Comparison of ENCODE assay signal across 14 cellular contexts in the genomic region with DNA sequence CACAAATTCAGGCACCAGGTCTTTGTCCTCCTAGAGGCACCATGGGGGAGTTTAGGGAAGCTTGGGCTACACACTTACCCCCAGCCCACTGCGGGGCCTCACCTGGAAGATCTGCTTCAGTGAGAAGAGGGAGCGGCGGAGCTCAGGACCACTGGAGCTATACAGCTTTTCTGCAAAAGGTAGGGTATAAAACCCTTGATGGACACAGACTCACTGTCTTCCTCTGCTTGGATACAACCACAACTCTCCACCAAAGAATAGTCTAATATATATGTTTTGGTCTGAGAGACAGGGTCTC. TPM values are rescaled to one million over a fixed set of nuclear protein-coding genes. Genes with fewer than 3 reads are reported as not detected.
DNase-seq lines count a peak whose midpoint lies in the region; ATAC-seq and TF ChIP-seq lines count a peak whose summit lies in the region.
"Had no signal": no experiment of that assay in that cellular context is flagged by ENCODE, and none has a peak within 500 bp of the region (broad histone marks: within the 10 kb centered on the region; RNA-seq: fewer than 3 reads in every experiment).

No MANE protein-coding gene starts in this region.

- no peaks in the 10 kb centered on the region for H3K27me3 ChIP-seq in CD4-positive, CD25-positive, alpha-beta regulatory T cell (ENCODE audit: control insufficient read depth, insufficient read depth, low read length)
- no peaks in the 10 kb centered on the region for H3K27me3 ChIP-seq in CD4-positive, alpha-beta memory T cell (ENCODE audit: insufficient read depth, low read length)
- no peaks in the 10 kb centered on the region for H3K27me3 ChIP-seq in endodermal cell (ENCODE audit: control insufficient read depth, insufficient read depth, low read length, poor library complexity, severe bottlenecking)
- no peaks in the 10 kb centered on the region for H3K27me3 ChIP-seq in psoas muscle (ENCODE audit: insufficient read depth in 3 of 3, low read length in 2 of 3)
- H3K27me3 ChIP-seq in effector memory CD4-positive, alpha-beta T cell (replicated peaks; ENCODE audit: control insufficient read depth, insufficient read depth, low read length, poor library complexity, severe bottlenecking): no peaks in the 10 kb centered on the region
- H3K27me3 ChIP-seq in HAP-1 (ENCODE audit: low read depth): no peaks in the 10 kb centered on the region

- intact Hi-C loops in CD4-positive, alpha-beta memory T cell (cut with micrococcal nuclease): no loop called here
- intact Hi-C loops in psoas muscle (cut with DNase I): no loop called here

- in situ Hi-C loops in HAP-1 (cut with MboI; ENCODE audit: low sequenced_read_pairs): no loop called here

- H3K4me3 Mint-ChIP-seq in CD4-positive, CD25-positive, alpha-beta regulatory T cell: no peak overlapping the region
- H3K4me3 Mint-ChIP-seq in CD4-positive, alpha-beta memory T cell: no peak overlapping the region
- H3K4me3 Mint-ChIP-seq in endodermal cell: no peak overlapping the region
- H3K4me3 Mint-ChIP-seq: B cell had no signal

- CTCF ChIA-PET in CD4-positive, alpha-beta memory T cell (lab: Charles Lee; ENCODE audit: partially characterized antibody): interaction anchor here (1.1 to 1.4 kb wide), 4 partner anchors 9 to 275 kb away, joined by 3 read pairs; partner anchors contain the start of gene FHOD1

- WGBS in endodermal cell (ENCODE audit: insufficient coverage in 1 of 2, insufficient read length in 1 of 2), 2 experiments: 98 to 100% methylated on average over 3 of the region's 3 CpGs
- 92 to 98% (median 98%) methylated on average over 3 of the region's 3 CpGs for WGBS in psoas muscle, 3 donors

- peaks cover 0 to 4% (median 3%) of the 10 kb centered on the region in 4 donors for H3K4me1 Mint-ChIP-seq in CD4-positive, CD25-positive, alpha-beta regulatory T cell
- peaks cover 9 to 26% (median 17%) of the 10 kb centered on the region in 4 donors for H3K4me1 Mint-ChIP-seq in CD4-positive, alpha-beta memory T cell
- H3K4me1 Mint-ChIP-seq in endodermal cell: peaks cover 8% of the 10 kb centered on the region
- H3K4me1 Mint-ChIP-seq: B cell had no signal

- no peak overlapping the region for H3K9ac ChIP-seq in endodermal cell (ENCODE audit: extremely low read depth, low read length, poor library complexity, severe bottlenecking)

- peaks cover 38% of the 10 kb centered on the region for H3K36me3 ChIP-seq in CD4-positive, CD25-positive, alpha-beta regulatory T cell (ENCODE audit: control insufficient read depth, insufficient read depth, low read length)
- H3K36me3 ChIP-seq in CD4-positive, alpha-beta memory T cell (ENCODE audit: insufficient read depth, low read length): peaks cover 29% of the 10 kb centered on the region
- H3K36me3 ChIP-seq in endodermal cell (ENCODE audit: control insufficient read depth, insufficient read depth, low read length): peaks cover 92% of the 10 kb centered on the region
- peaks cover 2 to 66% of the 10 kb centered on the region in 2 donors for H3K36me3 ChIP-seq in psoas muscle (ENCODE audit: insufficient read depth in 1 of 2, low read depth in 1 of 2)
- H3K36me3 ChIP-seq in effector memory CD4-positive, alpha-beta T cell (ENCODE audit: control insufficient read depth, insufficient read depth, low read length): peaks cover 33% of the 10 kb centered on the region
- peaks cover 25% of the 10 kb centered on the region for H3K36me3 ChIP-seq in HAP-1 (replicated peaks)

- H3K9me3 ChIP-seq in CD4-positive, CD25-positive, alpha-beta regulatory T cell (ENCODE audit: control insufficient read depth in 2 of 2, low read length in 2 of 2): no peaks in the 10 kb centered on the region
- H3K9me3 ChIP-seq in CD4-positive, alpha-beta memory T cell (ENCODE audit: control insufficient read depth in 1 of 2, low read length in 2 of 2): no peaks in the 10 kb centered on the region
- H3K9me3 ChIP-seq in endodermal cell (ENCODE audit: control insufficient read depth, low read length): no peaks in the 10 kb centered on the region
- H3K9me3 ChIP-seq in psoas muscle: no peaks in the 10 kb centered on the region
- H3K9me3 ChIP-seq in effector memory CD4-positive, alpha-beta T cell (ENCODE audit: control insufficient read depth, low read length): no peaks in the 10 kb centered on the region
- no peaks in the 10 kb centered on the region for H3K9me3 ChIP-seq in HAP-1

- no peak for ATAC-seq in CD4-positive, CD25-positive, alpha-beta regulatory T cell (ENCODE audit: low read depth in 2 of 2)
- ATAC-seq in psoas muscle (no peak), GM21723 (IDR thresholded peaks at IDR 0.05; ENCODE audit: unreplicated experiment) (no peak)
- ATAC-seq: HCT116, K562 had no signal

- peaks cover 33% of the 10 kb centered on the region for H3K36me3 Mint-ChIP-seq in CD4-positive, CD25-positive, alpha-beta regulatory T cell
- peaks cover 25 to 50% of the 10 kb centered on the region in 2 donors for H3K36me3 Mint-ChIP-seq in CD4-positive, alpha-beta memory T cell
- H3K36me3 Mint-ChIP-seq in endodermal cell (ENCODE audit: low read depth): peaks cover 48% of the 10 kb centered on the region

- DNase-seq in CD4-positive, CD25-positive, alpha-beta regulatory T cell: no peak
- no peak for DNase-seq in CD4-positive, alpha-beta memory T cell
- DNase-seq in endodermal cell (peak; percentile 35), psoas muscle (no peak), HAP-1 (ENCODE audit: low spot score in 2 of 2) (no peak)
- no peak for DNase-seq in effector memory CD4-positive, alpha-beta T cell
- no peak for DNase-seq in activated CD4-positive, CD25-positive, alpha-beta regulatory T cell (lab: John Stamatoyannopoulos, UW)
- DNase-seq: C1 segment of cervical spinal cord, Calu3, DMS 273 treated with DMSO at 0.1 percent for 48 hours had no signal

- no peak for TF ChIP-seq CTCF in endodermal cell (conservative IDR thresholded peaks at IDR 0.05)
- no peak for TF ChIP-seq CTCF in psoas muscle (IDR thresholded peaks at IDR 0.05)

- no peaks in the 10 kb centered on the region for H3K27me3 Mint-ChIP-seq in CD4-positive, CD25-positive, alpha-beta regulatory T cell
- no peaks in the 10 kb centered on the region for H3K27me3 Mint-ChIP-seq in CD4-positive, alpha-beta memory T cell
- no peaks in the 10 kb centered on the region for H3K27me3 Mint-ChIP-seq in endodermal cell (ENCODE audit: insufficient read depth)
- H3K27me3 Mint-ChIP-seq: B cell had no signal

- H3K27ac Mint-ChIP-seq in CD4-positive, CD25-positive, alpha-beta regulatory T cell: peak overlapping the region in 2 of 3 donors; percentile 23 to 56
- H3K27ac Mint-ChIP-seq in CD4-positive, alpha-beta memory T cell: peak overlapping the region in 5 of 7 donors; percentile 9 to 70 (median 48)
- no peak overlapping the region for H3K27ac Mint-ChIP-seq in endodermal cell
- H3K27ac Mint-ChIP-seq: B cell had no signal

- no peak overlapping the region for H3K27ac ChIP-seq in CD4-positive, CD25-positive, alpha-beta regulatory T cell (ENCODE audit: insufficient read depth, low read length, poor library complexity, severe bottlenecking)
- no peak overlapping the region for H3K27ac ChIP-seq in CD4-positive, alpha-beta memory T cell (ENCODE audit: low read depth, low read length)
- no peak overlapping the region for H3K27ac ChIP-seq in endodermal cell (ENCODE audit: low read depth, low read length)
- peak overlapping the region; percentile 99 for H3K27ac ChIP-seq in psoas muscle
- no peak overlapping the region for H3K27ac ChIP-seq in effector memory CD4-positive, alpha-beta T cell (ENCODE audit: insufficient read depth, low read length, poor library complexity, severe bottlenecking)

- H3K4me1 ChIP-seq in CD4-positive, CD25-positive, alpha-beta regulatory T cell (ENCODE audit: control insufficient read depth, insufficient read depth, low read length, poor library complexity, severe bottlenecking): no peaks in the 10 kb centered on the region
- H3K4me1 ChIP-seq in CD4-positive, alpha-beta memory T cell (ENCODE audit: insufficient read depth, low read length): peaks cover 20% of the 10 kb centered on the region
- H3K4me1 ChIP-seq in endodermal cell (ENCODE audit: control insufficient read depth, insufficient read depth, low read length) (peaks cover 8% of the 10 kb centered on the region), psoas muscle (peaks cover 49% of the 10 kb centered on the region), HAP-1 (no peaks in the 10 kb centered on the region)
- H3K4me1 ChIP-seq in effector memory CD4-positive, alpha-beta T cell (ENCODE audit: control insufficient read depth, insufficient read depth, low read length, poor library complexity, severe bottlenecking): peaks cover 7% of the 10 kb centered on the region

- POLR2A ChIA-PET in CD4-positive, alpha-beta memory T cell (lab: Charles Lee; ENCODE audit: partially characterized antibody): interaction anchor here (1.3 to 17.2 kb wide), 4 partner anchors 7 to 79 kb away, joined by 3 to 259 read pairs (median 24); partner anchors contain the start of genes FBXL8, FHOD1, SLC9A5 and TMEM208

- H3K9me3 Mint-ChIP-seq in CD4-positive, CD25-positive, alpha-beta regulatory T cell: peaks cover 0 to 1% (median 0%) of the 10 kb centered on the region in 7 donors
- no peaks in the 10 kb centered on the region for H3K9me3 Mint-ChIP-seq in CD4-positive, alpha-beta memory T cell
- H3K9me3 Mint-ChIP-seq in endodermal cell: no peaks in the 10 kb centered on the region

- H3K4me3 ChIP-seq in CD4-positive, CD25-positive, alpha-beta regulatory T cell (ENCODE audit: low read depth, low read length): no peak overlapping the region
- H3K4me3 ChIP-seq in CD4-positive, alpha-beta memory T cell (ENCODE audit: low read length in 2 of 2): no peak overlapping the region
- H3K4me3 ChIP-seq in endodermal cell (ENCODE audit: low read length) (no peak overlapping the region), psoas muscle (no peak overlapping the region), HAP-1 (no peak overlapping the region)
- H3K4me3 ChIP-seq in effector memory CD4-positive, alpha-beta T cell (ENCODE audit: insufficient read depth, low read depth, low read length, poor library complexity, severe bottlenecking): no peak overlapping the region
- H3K4me3 ChIP-seq: K562 had no signal

RNA-seq across cellular contexts. Expression of gene FHOD1, which starts 9.1 kb away (rescaled TPM):
- 34.5 TPM for total RNA-seq in CD4-positive, CD25-positive, alpha-beta regulatory T cell
- polyA plus RNA-seq in CD4-positive, CD25-positive, alpha-beta regulatory T cell: 1 to 10 TPM; 1.9 to 4.5 (median 3.4) TPM
- 10 to 100 TPM; 56.0 to 63.3 TPM for total RNA-seq in CD4-positive, alpha-beta memory T cell
- 1 to 10 TPM; 3.3 to 5.9 TPM for polyA plus RNA-seq in CD4-positive, alpha-beta memory T cell
- total RNA-seq in endodermal cell (10 to 100 TPM; 51.7 to 71.9 TPM), psoas muscle (100 to 1,000 TPM in 3 of 4 donors, 10 to 100 TPM in 1; 61.5 to 154 (median 124) TPM)
- 31.9 TPM for polyA plus RNA-seq in endodermal cell (2013, experiment 1 of 2)
- 31.3 TPM for polyA plus RNA-seq in endodermal cell (2013, experiment 2 of 2)
- polyA plus RNA-seq in psoas muscle: 10 to 100 TPM; 16.9 to 48.7 (median 27.2) TPM

RNA-seq across cellular contexts. Expression of gene SLC9A5, which starts 10.6 kb away (rescaled TPM):
- 1.3 TPM for total RNA-seq in CD4-positive, CD25-positive, alpha-beta regulatory T cell
- polyA plus RNA-seq in CD4-positive, CD25-positive, alpha-beta regulatory T cell: not detected
- 1 to 10 TPM; 1.7 to 2.1 TPM for total RNA-seq in CD4-positive, alpha-beta memory T cell
- under 1 TPM in 1 of 2 donors, not detected in 1; 0.09 TPM for polyA plus RNA-seq in CD4-positive, alpha-beta memory T cell
- total RNA-seq in endodermal cell: 1 to 10 TPM; 8.9 to 9.0 TPM
- polyA plus RNA-seq in endodermal cell (2013, experiment 1 of 2): 4.8 TPM
- polyA plus RNA-seq in endodermal cell (2013, experiment 2 of 2): 4.6 TPM
- total RNA-seq in psoas muscle: 1 to 10 TPM in 3 of 4 donors, under 1 TPM in 1; 0.59 to 1.7 (median 1.4) TPM
- 1 to 10 TPM in 1 of 3 donors, under 1 TPM in 2; 0.52 to 1.1 (median 0.91) TPM for polyA plus RNA-seq in psoas muscle

RNA-seq across cellular contexts. Expression of gene TMEM208, which starts 11.3 kb away (rescaled TPM):
- 31.0 TPM for total RNA-seq in CD4-positive, CD25-positive, alpha-beta regulatory T cell
- polyA plus RNA-seq in CD4-positive, CD25-positive, alpha-beta regulatory T cell: 100 to 1,000 TPM in 2 of 4 donors, 10 to 100 TPM in 2; 91.8 to 141 (median 98.7) TPM
- total RNA-seq in CD4-positive, alpha-beta memory T cell: 10 to 100 TPM; 35.5 to 35.7 TPM
- polyA plus RNA-seq in CD4-positive, alpha-beta memory T cell: 10 to 100 TPM; 84.3 to 99.1 TPM
- 10 to 100 TPM; 43.1 to 46.4 TPM for total RNA-seq in endodermal cell
- polyA plus RNA-seq in endodermal cell (2013, experiment 1 of 2): 40.4 TPM
- polyA plus RNA-seq in endodermal cell (2013, experiment 2 of 2): 36.2 TPM
- 10 to 100 TPM; 10.1 to 32.7 (median 20.5) TPM for total RNA-seq in psoas muscle
- polyA plus RNA-seq in psoas muscle: 100 to 1,000 TPM in 1 of 3 donors, 10 to 100 TPM in 2; 64.3 to 111 (median 91.9) TPM

RNA-seq across cellular contexts. Expression of gene ELMO3, which starts 39.3 kb away (rescaled TPM):
- total RNA-seq in CD4-positive, CD25-positive, alpha-beta regulatory T cell: 2.2 TPM
- under 1 TPM in 1 of 4 donors, not detected in 3; 0.09 TPM for polyA plus RNA-seq in CD4-positive, CD25-positive, alpha-beta regulatory T cell
- 10 to 100 TPM; 10.1 to 10.6 TPM for total RNA-seq in CD4-positive, alpha-beta memory T cell
- polyA plus RNA-seq in CD4-positive, alpha-beta memory T cell: not detected
- total RNA-seq in endodermal cell (1 to 10 TPM; 5.6 to 6.4 TPM), psoas muscle (under 1 TPM; 0.26 to 0.79 (median 0.42) TPM)
- 2.5 TPM for polyA plus RNA-seq in endodermal cell (2013, experiment 1 of 2)
- 2.4 TPM for polyA plus RNA-seq in endodermal cell (2013, experiment 2 of 2)
- under 1 TPM; 0.35 to 0.82 (median 0.53) TPM for polyA plus RNA-seq in psoas muscle

RNA-seq across cellular contexts. Expression of gene PLEKHG4, which starts 41.1 kb away (rescaled TPM):
- 10.0 TPM for total RNA-seq in CD4-positive, CD25-positive, alpha-beta regulatory T cell
- polyA plus RNA-seq in CD4-positive, CD25-positive, alpha-beta regulatory T cell: 1 to 10 TPM; 1.4 to 5.3 (median 2.8) TPM
- 10 to 100 TPM; 17.3 to 24.0 TPM for total RNA-seq in CD4-positive, alpha-beta memory T cell
- 1 to 10 TPM; 4.3 to 4.9 TPM for polyA plus RNA-seq in CD4-positive, alpha-beta memory T cell
- total RNA-seq in endodermal cell (10 to 100 TPM; 10.5 to 12.4 TPM), psoas muscle (1 to 10 TPM in 2 of 4 donors, under 1 TPM in 2; 0.28 to 1.9 (median 1.3) TPM)
- polyA plus RNA-seq in endodermal cell (2013, experiment 1 of 2): 6.1 TPM
- 3.8 TPM for polyA plus RNA-seq in endodermal cell (2013, experiment 2 of 2)
- polyA plus RNA-seq in psoas muscle: under 1 TPM; 0.60 to 1.00 (median 0.98) TPM
